Comparison of ENCODE assay signal across 9 cellular contexts in genomic region chrX:113966791-113967190, GRCh38.
"Had no signal": no experiment of that assay in that cellular context is flagged by ENCODE, and none has a peak within 500 bp of the region (broad histone marks: within the 10 kb centered on the region; RNA-seq: fewer than 3 reads in every experiment).

No MANE protein-coding gene starts in this region.

- H3K36me3 Mint-ChIP-seq: IgD-negative memory B cell had no signal

- DNase-seq: GM23248, GOT3, HFFc6 had no signal

- H2AFZ ChIP-seq: GM23248 had no signal

- H3K9me3 Mint-ChIP-seq: HFFc6 had no signal

- FAIRE-seq: H54, HepG2 had no signal

- H3K9me3 ChIP-seq: HAP-1 had no signal

- H3K4me3 ChIP-seq: GM23248, HAP-1 had no signal

- H3K9ac ChIP-seq: GM23248 had no signal

- H3K4me3 Mint-ChIP-seq: HFFc6, IgD-negative memory B cell had no signal

- H3K27ac Mint-ChIP-seq: HFFc6, IgD-negative memory B cell had no signal

- H3K27ac ChIP-seq: GM23248, HL-60 had no signal

- ATAC-seq: HCT116, HepG2 had no signal

- H3K36me3 ChIP-seq: HAP-1 had no signal
